In genomic region chr14:102206901-102207300, GRCh38 we compare ENCODE assay signal across 16 cellular contexts.
DNase-seq lines count a peak whose midpoint lies in the region; ATAC-seq, FAIRE-seq and TF ChIP-seq lines count a peak whose summit lies in the region.
"Had no signal": no experiment of that assay in that cellular context is flagged by ENCODE, and none has a peak within 500 bp of the region (broad histone marks: within the 10 kb centered on the region; RNA-seq: fewer than 3 reads in every experiment).

No MANE protein-coding gene starts in this region.

- H3K4me1 ChIP-seq in pancreas (peaks cover 0 to 10% (median 3%) of the 10 kb centered on the region in 3 donors), suprapubic skin (no peaks in the 10 kb centered on the region)
- H3K4me1 ChIP-seq: foreskin keratinocyte had no signal

- no peak for TF ChIP-seq EP300 in suprapubic skin (IDR thresholded peaks at IDR 0.05)

- DNase-seq in D721Med (ENCODE audit: insufficient read length, low spot score), result no peak
- DNase-seq in LNCaP clone FGC (ENCODE audit: low read depth), result peak; percentile 71
- DNase-seq in pancreas, result peak in 3 of 6 donors; percentile 57 to 71 (median 64)
- DNase-seq in suprapubic skin (ENCODE audit: low spot score in 2 of 2), result no peak
- no peak for DNase-seq in GM19240 (ENCODE audit: insufficient read length, low spot score)
- DNase-seq: activated CD8-positive, alpha-beta memory T cell treated with anti-CD3 and anti-CD28 coated beads for 24 hours; AML-193; foreskin keratinocyte; GOT3; left ventricle myocardium inferior; NCI-H2107; SHP77 had no signal

- TF ChIP-seq CTCF in D721Med (IDR thresholded peaks at IDR 0.05; ENCODE audit: insufficient read depth, missing control alignments) (peak; percentile 6), LNCaP clone FGC (IDR thresholded peaks at IDR 0.05; ENCODE audit: control insufficient read depth, extremely low read depth, insufficient read depth) (peak; percentile 67), pancreas (IDR thresholded peaks at IDR 0.05) (no peak), suprapubic skin (IDR thresholded peaks at IDR 0.05) (no peak)

- H3K36me3 ChIP-seq in pancreas (peaks cover 0 to 20% (median 0%) of the 10 kb centered on the region in 3 donors), suprapubic skin (peaks cover 67% of the 10 kb centered on the region)

- ATAC-seq in pancreas (peak; percentile 76 to 84 (median 79)), HG03521 (IDR thresholded peaks at IDR 0.05; ENCODE audit: unreplicated experiment) (no peak)
- ATAC-seq: activated CD4-positive, CD25-positive, alpha-beta regulatory T cell treated with anti-CD3 and anti-CD28 coated beads, Interleukin-2, amount 50 U/mL, for 24 hours; foreskin keratinocyte; K562 had no signal

- H3K27ac ChIP-seq in angular gyrus (ENCODE audit: low read depth, low read length), result peak overlapping the region; percentile 75
- H3K27ac ChIP-seq in pancreas, result peak overlapping the region in 2 of 4 donors; percentile 3 to 25
- no peak overlapping the region for H3K27ac ChIP-seq in suprapubic skin
- H3K27ac ChIP-seq: foreskin keratinocyte, left ventricle myocardium inferior had no signal

- FAIRE-seq in D721Med (lab: Jason Lieb, UNC) (no peak), pancreas (lab: Jason Lieb, UNC) (no peak)
- FAIRE-seq: K562 had no signal

- H3K9me3 ChIP-seq in pancreas (no peaks in the 10 kb centered on the region), suprapubic skin (no peaks in the 10 kb centered on the region)
- H3K9me3 ChIP-seq: left ventricle myocardium inferior had no signal

- H3K27me3 ChIP-seq in pancreas (no peaks in the 10 kb centered on the region), suprapubic skin (no peaks in the 10 kb centered on the region)
- H3K27me3 ChIP-seq: foreskin keratinocyte had no signal

- 37 to 55% methylated on average over 8 of the region's 8 CpGs for WGBS in pancreas, 2 donors
- WGBS in suprapubic skin, result 75% methylated on average over 8 of the region's 8 CpGs

- H3K4me3 ChIP-seq in LNCaP clone FGC (ENCODE audit: low read depth, low read length), result no peak overlapping the region
- H3K4me3 ChIP-seq in pancreas, result no peak overlapping the region
- H3K4me3 ChIP-seq in suprapubic skin, result no peak overlapping the region
- H3K4me3 ChIP-seq: K562, left ventricle myocardium inferior had no signal

- no peak for TF ChIP-seq POLR2A in suprapubic skin (IDR thresholded peaks at IDR 0.05)

- intact Hi-C loops in pancreas (cut with DNase I), result no loop called here

Comparison
In these comparisons a context has a peak if more than half of its experiments do, and no peak if none do; other contexts are left out.
1. CTCF ChIP-seq: peak in D721Med (single experiment) and LNCaP clone FGC (single experiment); none in pancreas (0 of 4) and suprapubic skin (0 of 2).